Comparison of ENCODE assay signal across 3 cellular contexts in genomic region chr6:20229881-20230280, GRCh38.
TF ChIP-seq lines count a peak whose summit lies in the region.

No MANE protein-coding gene starts in this region.

TF ChIP-seq in HCT116, 20 proteins besides CTCF, POLR2A, EP300 and RAD21:
- TF ChIP-seq TCF7L2 (IDR thresholded peaks at IDR 0.05; ENCODE audit: borderline replicate concordance, extremely low read depth, insufficient read depth, insufficient read length) (no peak), POLR2AphosphoS5 (IDR thresholded peaks at IDR 0.05; ENCODE audit: low read depth, low read length) (no peak)

TF ChIP-seq in WTC11, 78 proteins besides CTCF, POLR2A, EP300 and RAD21:
- no peak for TF ChIP-seq TEAD4 (CRISPR knock-in tag; IDR thresholded peaks at IDR 0.05)
- TF ChIP-seq MAX (CRISPR knock-in tag; IDR thresholded peaks at IDR 0.05) = no peak
- TF ChIP-seq USF1 (CRISPR knock-in tag; IDR thresholded peaks at IDR 0.05) = peak; percentile 37; the same call in 1 of the 2 replicates
- peak; percentile 48; the same call in 1 of the 2 replicates for TF ChIP-seq USF2 (CRISPR knock-in tag; IDR thresholded peaks at IDR 0.05)

TF ChIP-seq in H1, 55 proteins besides CTCF, POLR2A, EP300 and RAD21:
- TF ChIP-seq KDM5A (IDR thresholded peaks at IDR 0.05; ENCODE audit: low read length) = no peak
- TF ChIP-seq, protein P1, sequence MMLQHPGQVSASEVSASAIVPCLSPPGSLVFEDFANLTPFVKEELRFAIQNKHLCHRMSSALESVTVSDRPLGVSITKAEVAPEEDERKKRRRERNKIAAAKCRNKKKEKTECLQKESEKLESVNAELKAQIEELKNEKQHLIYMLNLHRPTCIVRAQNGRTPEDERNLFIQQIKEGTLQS (IDR thresholded peaks at IDR 0.05; ENCODE audit: insufficient read depth, low read depth, low read length) = 0 out of 2 replicates have a peak, but pooled peaks have one; percentile 1
